ENCODE assay signal across 20 cellular contexts in the genomic region with DNA sequence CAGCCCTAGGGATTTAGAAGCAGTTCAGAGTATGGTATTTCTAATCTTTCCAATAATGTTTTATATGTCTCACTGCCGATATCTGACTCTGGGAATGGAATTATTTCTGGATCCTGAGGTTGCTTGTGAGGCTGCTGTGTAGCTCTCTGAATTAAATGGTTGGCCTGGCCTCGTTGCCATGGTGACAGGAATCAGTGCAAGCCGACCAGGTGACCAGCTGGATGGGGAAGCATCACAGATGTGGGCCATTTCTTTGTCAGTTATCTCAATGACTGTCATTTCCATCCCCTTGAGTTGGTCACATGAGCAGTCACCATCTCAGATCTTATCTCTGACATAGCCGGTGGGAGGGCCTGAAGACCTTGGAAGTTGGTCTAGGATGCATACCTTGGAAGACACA.
A peak's percentile ranks its signal among the peaks of the same experiment; 100 is the strongest.
DNase-seq lines count a peak whose midpoint lies in the region; ATAC-seq and TF ChIP-seq lines count a peak whose summit lies in the region.
"Had no signal": no experiment of that assay in that cellular context is flagged by ENCODE, and none has a peak within 500 bp of the region (broad histone marks: within the 10 kb centered on the region; RNA-seq: fewer than 3 reads in every experiment).

No MANE protein-coding gene starts in this region.

- H3K4me3 ChIP-seq in neuronal stem cell (ENCODE audit: low read length in 2 of 2) (no peak overlapping the region), mucosa of descending colon (no peak overlapping the region)
- H3K4me3 ChIP-seq: sigmoid colon had no signal

- no peaks in the 10 kb centered on the region for H3K9me3 Mint-ChIP-seq in WTC11
- H3K9me3 Mint-ChIP-seq in activated CD8-positive, alpha-beta memory T cell treated with anti-CD3 and anti-CD28 coated beads, Interleukin-2, amount 10 ng/mL, durations not matched to agents 7 days and 5 days (ENCODE audit: low read depth): no peaks in the 10 kb centered on the region
- H3K9me3 Mint-ChIP-seq: central memory CD8-positive, alpha-beta T cell; natural killer cell treated with Interleukin-12 subunit alpha and Interleukin-12 subunit beta and Interleukin-15 and Interleukin-18, amount 100 ng/mL, for 72 hours had no signal

- no peak overlapping the region for H3K27ac ChIP-seq in neuronal stem cell (replicated peaks; ENCODE audit: low read length)
- H3K27ac ChIP-seq: RWPE1, sigmoid colon had no signal

- no peak overlapping the region for H4K91ac ChIP-seq in neuronal stem cell (ENCODE audit: low read depth, low read length, poor library complexity)

- H3K23ac ChIP-seq in neuronal stem cell (ENCODE audit: low read depth, low read length, poor library complexity): no peak overlapping the region

- no peak overlapping the region for H2AK5ac ChIP-seq in neuronal stem cell (ENCODE audit: low read depth, low read length)

- H3K4me1 ChIP-seq in neuronal stem cell (ENCODE audit: control insufficient read depth in 2 of 2, insufficient read depth in 1 of 2, low read depth in 1 of 2, low read length in 2 of 2) (peaks cover 0 to 4% of the 10 kb centered on the region in 2 donors), mucosa of descending colon (ENCODE audit: low read depth) (no peaks in the 10 kb centered on the region)
- H3K4me1 ChIP-seq: sigmoid colon had no signal

- no peak overlapping the region for H3K18ac ChIP-seq in neuronal stem cell (ENCODE audit: low read length)

- H3K4me3 Mint-ChIP-seq in WTC11: no peak overlapping the region
- H3K4me3 Mint-ChIP-seq in activated CD8-positive, alpha-beta memory T cell treated with anti-CD3 and anti-CD28 coated beads, Interleukin-2, amount 10 ng/mL, durations not matched to agents 7 days and 5 days: no peak overlapping the region
- H3K4me3 Mint-ChIP-seq: central memory CD8-positive, alpha-beta T cell; natural killer cell treated with Interleukin-12 subunit alpha and Interleukin-12 subunit beta and Interleukin-15 and Interleukin-18, amount 100 ng/mL, for 72 hours had no signal

- no peaks in the 10 kb centered on the region for H3K27me3 ChIP-seq in neuronal stem cell (ENCODE audit: control insufficient read depth in 3 of 3, insufficient read depth in 3 of 3, low read depth in 1 of 3, low read length in 3 of 3)
- H3K27me3 ChIP-seq: sigmoid colon had no signal

- no peak overlapping the region for H3K4ac ChIP-seq in neuronal stem cell (ENCODE audit: low read length)

- no peak overlapping the region for H4K8ac ChIP-seq in neuronal stem cell (ENCODE audit: low read depth, low read length)

- no peak for ATAC-seq in WTC11
- no peak for ATAC-seq in mucosa of descending colon
- no peak for ATAC-seq in activated CD8-positive, alpha-beta memory T cell treated with anti-CD3 and anti-CD28 coated beads, Interleukin-2, amount 10 ng/mL, durations not matched to agents 7 days and 5 days
- ATAC-seq: left lobe of liver; natural killer cell treated with Interleukin-12 subunit alpha and Interleukin-12 subunit beta and Interleukin-15 and Interleukin-18, amount 100 ng/mL, for 72 hours had no signal

- H2BK120ac ChIP-seq in neuronal stem cell (ENCODE audit: low read depth, low read length): no peak overlapping the region

- no peak overlapping the region for H3K27ac Mint-ChIP-seq in WTC11
- no peak overlapping the region for H3K27ac Mint-ChIP-seq in activated CD8-positive, alpha-beta memory T cell treated with anti-CD3 and anti-CD28 coated beads, Interleukin-2, amount 10 ng/mL, durations not matched to agents 7 days and 5 days
- H3K27ac Mint-ChIP-seq: natural killer cell treated with Interleukin-12 subunit alpha and Interleukin-12 subunit beta and Interleukin-15 and Interleukin-18, amount 100 ng/mL, for 72 hours had no signal

- H3K36me3 Mint-ChIP-seq in WTC11: no peaks in the 10 kb centered on the region
- no peaks in the 10 kb centered on the region for H3K36me3 Mint-ChIP-seq in activated CD8-positive, alpha-beta memory T cell treated with anti-CD3 and anti-CD28 coated beads, Interleukin-2, amount 10 ng/mL, durations not matched to agents 7 days and 5 days
- H3K36me3 Mint-ChIP-seq: natural killer cell treated with Interleukin-12 subunit alpha and Interleukin-12 subunit beta and Interleukin-15 and Interleukin-18, amount 100 ng/mL, for 72 hours had no signal

- no peak overlapping the region for H2AFZ ChIP-seq in neuronal stem cell (ENCODE audit: low read length)

- no peak for TF ChIP-seq CTCF in WTC11 (IDR thresholded peaks at IDR 0.05)
- no peak for TF ChIP-seq CTCF in mucosa of descending colon (IDR thresholded peaks at IDR 0.05)

- H3K36me3 ChIP-seq in neuronal stem cell (replicated peaks in 1 of 2; ENCODE audit: control insufficient read depth in 2 of 2, insufficient read depth in 2 of 2, low read length in 2 of 2): no peaks in the 10 kb centered on the region
- no peaks in the 10 kb centered on the region for H3K36me3 ChIP-seq in mucosa of descending colon (ENCODE audit: low read depth)
- H3K36me3 ChIP-seq: sigmoid colon had no signal

- peak; percentile 39 for DNase-seq in M059J (ENCODE audit: low read depth)
- DNase-seq in NCI-H187 (lab: John Stamatoyannopoulos, UW): peak; percentile 6 to 10
- DNase-seq in WTC11 (ENCODE audit: low spot score): peak; percentile 18
- DNase-seq in neuronal stem cell (ENCODE audit: low spot score): peak; percentile 20
- DNase-seq in mucosa of descending colon: no peak
- DNase-seq in activated CD8-positive, alpha-beta memory T cell treated with anti-CD3 and anti-CD28 coated beads, Interleukin-2, amount 10 ng/mL, durations not matched to agents 7 days and 5 days: no peak
- DNase-seq in cortex of kidney (lab: John Stamatoyannopoulos, UW): no peak
- DNase-seq: activated CD4-positive, alpha-beta T cell treated with anti-CD3 and anti-CD28 coated beads for 1 hour; activated naive CD4-positive, alpha-beta T cell treated with anti-CD3 and anti-CD28 coated beads, Interleukin-2, amount 50 U/mL, for 16 hours; HCEC 1CT; IMR-90; midbrain; NCI-H446; sigmoid colon; stimulated activated CD4-positive, alpha-beta T cell treated with anti-CD3 and anti-CD28 coated beads, Interleukin-15, amount 100 ng/mL, for 24 hours; T-helper 9 cell had no signal

- no peak overlapping the region for H3K14ac ChIP-seq in neuronal stem cell (ENCODE audit: low read length)

- H3K27me3 Mint-ChIP-seq in WTC11 (ENCODE audit: low read depth): no peaks in the 10 kb centered on the region
- H3K27me3 Mint-ChIP-seq in activated CD8-positive, alpha-beta memory T cell treated with anti-CD3 and anti-CD28 coated beads, Interleukin-2, amount 10 ng/mL, durations not matched to agents 7 days and 5 days: no peaks in the 10 kb centered on the region
- H3K27me3 Mint-ChIP-seq: central memory CD8-positive, alpha-beta T cell had no signal

- H2BK12ac ChIP-seq in neuronal stem cell (ENCODE audit: low read length): no peak overlapping the region

- peaks cover 2% of the 10 kb centered on the region; the same call in 1 of the 2 replicates for H3K4me1 Mint-ChIP-seq in WTC11
- H3K4me1 Mint-ChIP-seq in activated CD8-positive, alpha-beta memory T cell treated with anti-CD3 and anti-CD28 coated beads, Interleukin-2, amount 10 ng/mL, durations not matched to agents 7 days and 5 days: no peaks in the 10 kb centered on the region
- H3K4me1 Mint-ChIP-seq: central memory CD8-positive, alpha-beta T cell had no signal

- intact Hi-C loops in mucosa of descending colon (cut with DNase I, micrococcal nuclease): no loop called here

- POLR2A ChIA-PET in WTC11 (lab: Charles Lee): no interaction called here

- H3K4me2 ChIP-seq in neuronal stem cell (ENCODE audit: insufficient read depth, low read length, poor library complexity, severe bottlenecking): no peak overlapping the region

- no peak overlapping the region for H3K9ac ChIP-seq in neuronal stem cell (ENCODE audit: low read depth, low read length, poor library complexity)

- no peaks in the 10 kb centered on the region for H3K79me1 ChIP-seq in neuronal stem cell (ENCODE audit: low read depth, low read length)

- CTCF ChIA-PET in WTC11 (lab: Charles Lee): interaction anchor here (0.8 kb wide), 1 partner anchor 91 kb away, joined by 3 read pairs; no protein-coding TSS in a partner anchor
- CTCF ChIA-PET in activated CD8-positive, alpha-beta memory T cell treated with anti-CD3 and anti-CD28 coated beads, Interleukin-2, amount 10 ng/mL, durations not matched to agents 7 days and 5 days (lab: Charles Lee): interaction anchor here (0.5 kb wide), 1 partner anchor 10 kb away, joined by 3 read pairs; no protein-coding TSS in a partner anchor

- no peak overlapping the region for H2BK5ac ChIP-seq in neuronal stem cell (ENCODE audit: low read length)

- WGBS in neuronal stem cell (ENCODE audit: extremely low coverage in 2 of 2, insufficient read length in 2 of 2, insufficient replicate concordance in 1 of 2), 2 donors: no CpG with 5 or more reads among the region's 4 CpGs

- H2BK15ac ChIP-seq in neuronal stem cell (ENCODE audit: low read length): no peak overlapping the region

- H3K9me3 ChIP-seq in neuronal stem cell (replicated peaks in 1 of 2; ENCODE audit: control insufficient read depth in 2 of 2, insufficient read depth in 1 of 2, low read depth in 1 of 2, low read length in 2 of 2): no peaks in the 10 kb centered on the region
- no peaks in the 10 kb centered on the region for H3K9me3 ChIP-seq in mucosa of descending colon
- H3K9me3 ChIP-seq: sigmoid colon had no signal

TF ChIP-seq in WTC11, 78 proteins besides CTCF, POLR2A, EP300 and RAD21 (continues in another document):
- TF ChIP-seq, protein P1, sequence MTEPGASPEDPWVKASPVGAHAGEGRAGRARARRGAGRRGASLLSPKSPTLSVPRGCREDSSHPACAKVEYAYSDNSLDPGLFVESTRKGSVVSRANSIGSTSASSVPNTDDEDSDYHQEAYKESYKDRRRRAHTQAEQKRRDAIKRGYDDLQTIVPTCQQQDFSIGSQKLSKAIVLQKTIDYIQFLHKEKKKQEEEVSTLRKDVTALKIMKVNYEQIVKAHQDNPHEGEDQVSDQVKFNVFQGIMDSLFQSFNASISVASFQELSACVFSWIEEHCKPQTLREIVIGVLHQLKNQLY (CRISPR knock-in tag; IDR thresholded peaks at IDR 0.05): no peak
- TF ChIP-seq SOX15 (CRISPR knock-in tag; IDR thresholded peaks at IDR 0.05) (no peak), MAX (CRISPR knock-in tag; IDR thresholded peaks at IDR 0.05) (no peak), CREM (CRISPR knock-in tag; IDR thresholded peaks at IDR 0.05) (no peak), RELA (CRISPR knock-in tag; IDR thresholded peaks at IDR 0.05; ENCODE audit: borderline replicate concordance) (no peak), ZNF317 (CRISPR knock-in tag; IDR thresholded peaks at IDR 0.05; ENCODE audit: borderline replicate concordance, low read depth) (no peak), MXD4 (CRISPR knock-in tag; IDR thresholded peaks at IDR 0.05; ENCODE audit: borderline replicate concordance) (no peak), ZNF396 (CRISPR knock-in tag; IDR thresholded peaks at IDR 0.05; ENCODE audit: borderline replicate concordance) (no peak), TCF7 (CRISPR knock-in tag; IDR thresholded peaks at IDR 0.05; ENCODE audit: low read depth) (no peak), TP53 (CRISPR knock-in tag; IDR thresholded peaks at IDR 0.05) (no peak), JAZF1 (CRISPR knock-in tag; IDR thresholded peaks at IDR 0.05) (no peak)

Comparison
In these comparisons a context has a peak if more than half of its experiments do, and no peak if none do; other contexts are left out.
1. DNase-seq: peak in M059J (single experiment), NCI-H187 (2 of 2), WTC11 (single experiment) and neuronal stem cell (single experiment); none in mucosa of descending colon (0 of 3), activated CD8-positive, alpha-beta memory T cell treated with anti-CD3 and anti-CD28 coated beads, Interleukin-2, amount 10 ng/mL, durations not matched to agents 7 days and 5 days (single experiment) and cortex of kidney (single experiment).